11 cellular contexts compared by ENCODE assay signal in genomic region chr16:89344846-89345577, GRCh38.
DNase-seq lines count a peak whose midpoint lies in the region; ATAC-seq and TF ChIP-seq lines count a peak whose summit lies in the region.
"Had no signal": no experiment of that assay in that cellular context is flagged by ENCODE, and none has a peak within 500 bp of the region (broad histone marks: within the 10 kb centered on the region; RNA-seq: fewer than 3 reads in every experiment).

No MANE protein-coding gene starts in this region.

- no peak for TF ChIP-seq CTCF in endodermal cell (conservative IDR thresholded peaks at IDR 0.05)

- H3K27me3 Mint-ChIP-seq in endodermal cell (ENCODE audit: insufficient read depth), result no peaks in the 10 kb centered on the region

- H3K36me3 ChIP-seq in endodermal cell (ENCODE audit: control insufficient read depth, insufficient read depth, low read length) (peaks cover 6% of the 10 kb centered on the region), mesodermal cell (ENCODE audit: control insufficient read depth, insufficient read depth, low read length) (peaks cover 4% of the 10 kb centered on the region), aorta (ENCODE audit: control insufficient read depth in 1 of 2, insufficient read depth in 2 of 2, low read length in 1 of 2) (no peaks in the 10 kb centered on the region)

- peaks cover 29% of the 10 kb centered on the region for H3K4me1 Mint-ChIP-seq in endodermal cell

- H3K27me3 ChIP-seq in endodermal cell (ENCODE audit: control insufficient read depth, insufficient read depth, low read length, poor library complexity, severe bottlenecking) (no peaks in the 10 kb centered on the region), aorta (ENCODE audit: control insufficient read depth in 1 of 2, insufficient read depth in 2 of 2, low read length in 1 of 2) (no peaks in the 10 kb centered on the region)

- H3K9ac ChIP-seq in endodermal cell (ENCODE audit: extremely low read depth, low read length, poor library complexity, severe bottlenecking), result no peak overlapping the region

- WGBS in endodermal cell (ENCODE audit: insufficient coverage in 1 of 2, insufficient read length in 1 of 2), 2 experiments, result 88% methylated on average over 12 to 19 of the region's 19 CpGs
- WGBS in mesodermal cell (ENCODE audit: insufficient coverage in 2 of 2), 2 experiments, result 85 to 90% methylated on average over 6 to 9 of the region's 19 CpGs
- 65 to 69% methylated on average over 19 of the region's 19 CpGs for WGBS in aorta, 2 donors

- H3K4me3 ChIP-seq in endodermal cell (ENCODE audit: low read length) (no peak overlapping the region), mesodermal cell (ENCODE audit: extremely low read depth, insufficient read depth, low read length, poor library complexity, severe bottlenecking) (no peak overlapping the region), aorta (ENCODE audit: low read length in 2 of 2) (no peak overlapping the region)

- H3K4me1 ChIP-seq in endodermal cell (ENCODE audit: control insufficient read depth, insufficient read depth, low read length), result peaks cover 9% of the 10 kb centered on the region
- peaks cover 32% of the 10 kb centered on the region for H3K4me1 ChIP-seq in mesodermal cell (ENCODE audit: control insufficient read depth, insufficient read depth, low read length, poor library complexity, severe bottlenecking)
- peaks cover 0 to 2% of the 10 kb centered on the region in 2 donors for H3K4me1 ChIP-seq in aorta (ENCODE audit: control insufficient read depth in 1 of 2, insufficient read depth in 2 of 2, low read length in 2 of 2)

- DNase-seq in Right ventricle myocardium inferior (ENCODE audit: missing footprints) (no peak), cardiac septum (ENCODE audit: low spot score) (no peak), endodermal cell (no peak), aorta (peak; percentile 41 to 66), NCI-H748 treated with DMSO at 0.1 percent for 48 hours (lab: John Stamatoyannopoulos, UW) (no peak), NCI-H2196 treated with DMSO at 0.1 percent for 48 hours (lab: John Stamatoyannopoulos, UW; ENCODE audit: unreplicated experiment) (no peak), globus pallidus (ENCODE audit: low spot score) (no peak)
- DNase-seq: Karpas-422, nucleus accumbens had no signal

- H3K27ac ChIP-seq in endodermal cell (ENCODE audit: low read depth, low read length), result peak overlapping the region; percentile 89
- peak overlapping the region; percentile 71 for H3K27ac ChIP-seq in mesodermal cell (ENCODE audit: low read depth, low read length, severe bottlenecking)
- no peak overlapping the region for H3K27ac ChIP-seq in aorta (ENCODE audit: low read depth in 1 of 2, low read length in 2 of 2)

- peaks cover 11% of the 10 kb centered on the region for H3K36me3 Mint-ChIP-seq in endodermal cell (ENCODE audit: low read depth)

- H3K27ac Mint-ChIP-seq in endodermal cell, result peak overlapping the region; percentile 40

- H3K9me3 ChIP-seq in endodermal cell (ENCODE audit: control insufficient read depth, low read length) (no peaks in the 10 kb centered on the region), mesodermal cell (ENCODE audit: control insufficient read depth, low read length) (peaks cover 4% of the 10 kb centered on the region), aorta (ENCODE audit: control insufficient read depth, low read length) (no peaks in the 10 kb centered on the region)

- no peaks in the 10 kb centered on the region for H3K9me3 Mint-ChIP-seq in endodermal cell
- H3K9me3 Mint-ChIP-seq: CD14-positive monocyte had no signal

- ATAC-seq in Right ventricle myocardium inferior (peak; percentile 37), aorta (ENCODE audit: low FRiP score) (peak; percentile 56)

- no peak overlapping the region for H3K4me3 Mint-ChIP-seq in endodermal cell
- H3K4me3 Mint-ChIP-seq: CD14-positive monocyte had no signal

- intact Hi-C loops in Right ventricle myocardium inferior (cut with DNase I) (no loop called here), cardiac septum (cut with DNase I) (no loop called here), aorta (cut with DNase I) (no loop called here)

Comparison
In these comparisons a context has a peak if more than half of its experiments do, and no peak if none do; other contexts are left out.
1. DNase-seq: peak in aorta (2 of 2); none in Right ventricle myocardium inferior (single experiment), cardiac septum (single experiment), endodermal cell (single experiment), NCI-H748 treated with DMSO at 0.1 percent for 48 hours (single experiment), NCI-H2196 treated with DMSO at 0.1 percent for 48 hours (single experiment) and globus pallidus (single experiment).
2. H3K27ac ChIP-seq: peak in endodermal cell (single experiment) and mesodermal cell (single experiment); none in aorta (0 of 2).